Comparison of ENCODE assay signal across 1 cellular context in the genomic region with DNA sequence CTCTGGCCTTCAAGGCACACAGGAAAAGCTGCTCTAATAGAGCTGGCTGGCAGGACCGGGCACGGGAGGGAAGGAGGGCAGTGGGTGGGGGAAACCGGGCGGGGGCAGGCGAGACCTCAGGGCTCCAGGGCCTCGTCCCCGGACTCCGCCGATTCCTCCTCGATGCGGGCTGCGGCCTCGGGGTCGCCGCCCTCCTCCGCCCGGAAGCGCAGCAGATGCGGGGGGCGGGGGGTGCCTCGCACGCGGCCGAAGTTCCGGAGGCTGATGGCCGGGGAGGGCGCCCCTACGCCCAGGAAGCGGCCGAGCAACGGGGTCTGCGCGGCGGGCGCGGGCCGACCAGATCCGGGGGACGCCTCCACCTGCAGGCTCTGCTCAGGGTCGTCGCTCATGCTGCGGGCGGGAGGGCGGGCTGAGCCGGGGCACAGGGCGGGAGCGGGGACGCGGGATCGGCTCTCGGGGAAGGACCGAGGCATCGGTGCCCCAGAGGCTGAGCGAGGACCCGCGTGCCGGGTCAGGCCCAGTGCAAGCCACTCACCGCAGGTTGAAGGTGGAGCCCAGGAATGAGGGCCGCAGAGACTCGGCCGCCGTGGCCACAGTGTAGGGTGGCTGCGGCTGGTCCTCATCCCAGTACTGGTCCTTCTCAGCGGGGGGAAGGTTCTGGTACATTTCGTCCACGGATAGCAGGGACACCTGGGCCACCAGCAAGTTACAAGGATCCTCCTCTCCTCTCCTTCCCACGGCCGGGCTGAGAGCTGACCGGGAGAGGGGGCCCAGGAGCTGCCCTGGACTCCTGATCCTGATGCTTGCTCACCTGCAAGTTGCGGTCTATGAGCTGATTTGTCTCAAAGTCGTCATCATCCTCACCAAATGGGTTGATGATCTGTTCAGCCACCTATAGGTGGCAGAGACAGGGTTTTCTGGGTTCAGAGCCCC.
TF ChIP-seq lines count a peak whose summit lies in the region.

No MANE protein-coding gene starts in this region.

TF ChIP-seq in HepG2, 621 proteins besides CTCF, POLR2A, EP300 and RAD21 (continued from another document and continues in another):
- TF ChIP-seq, protein P1, sequence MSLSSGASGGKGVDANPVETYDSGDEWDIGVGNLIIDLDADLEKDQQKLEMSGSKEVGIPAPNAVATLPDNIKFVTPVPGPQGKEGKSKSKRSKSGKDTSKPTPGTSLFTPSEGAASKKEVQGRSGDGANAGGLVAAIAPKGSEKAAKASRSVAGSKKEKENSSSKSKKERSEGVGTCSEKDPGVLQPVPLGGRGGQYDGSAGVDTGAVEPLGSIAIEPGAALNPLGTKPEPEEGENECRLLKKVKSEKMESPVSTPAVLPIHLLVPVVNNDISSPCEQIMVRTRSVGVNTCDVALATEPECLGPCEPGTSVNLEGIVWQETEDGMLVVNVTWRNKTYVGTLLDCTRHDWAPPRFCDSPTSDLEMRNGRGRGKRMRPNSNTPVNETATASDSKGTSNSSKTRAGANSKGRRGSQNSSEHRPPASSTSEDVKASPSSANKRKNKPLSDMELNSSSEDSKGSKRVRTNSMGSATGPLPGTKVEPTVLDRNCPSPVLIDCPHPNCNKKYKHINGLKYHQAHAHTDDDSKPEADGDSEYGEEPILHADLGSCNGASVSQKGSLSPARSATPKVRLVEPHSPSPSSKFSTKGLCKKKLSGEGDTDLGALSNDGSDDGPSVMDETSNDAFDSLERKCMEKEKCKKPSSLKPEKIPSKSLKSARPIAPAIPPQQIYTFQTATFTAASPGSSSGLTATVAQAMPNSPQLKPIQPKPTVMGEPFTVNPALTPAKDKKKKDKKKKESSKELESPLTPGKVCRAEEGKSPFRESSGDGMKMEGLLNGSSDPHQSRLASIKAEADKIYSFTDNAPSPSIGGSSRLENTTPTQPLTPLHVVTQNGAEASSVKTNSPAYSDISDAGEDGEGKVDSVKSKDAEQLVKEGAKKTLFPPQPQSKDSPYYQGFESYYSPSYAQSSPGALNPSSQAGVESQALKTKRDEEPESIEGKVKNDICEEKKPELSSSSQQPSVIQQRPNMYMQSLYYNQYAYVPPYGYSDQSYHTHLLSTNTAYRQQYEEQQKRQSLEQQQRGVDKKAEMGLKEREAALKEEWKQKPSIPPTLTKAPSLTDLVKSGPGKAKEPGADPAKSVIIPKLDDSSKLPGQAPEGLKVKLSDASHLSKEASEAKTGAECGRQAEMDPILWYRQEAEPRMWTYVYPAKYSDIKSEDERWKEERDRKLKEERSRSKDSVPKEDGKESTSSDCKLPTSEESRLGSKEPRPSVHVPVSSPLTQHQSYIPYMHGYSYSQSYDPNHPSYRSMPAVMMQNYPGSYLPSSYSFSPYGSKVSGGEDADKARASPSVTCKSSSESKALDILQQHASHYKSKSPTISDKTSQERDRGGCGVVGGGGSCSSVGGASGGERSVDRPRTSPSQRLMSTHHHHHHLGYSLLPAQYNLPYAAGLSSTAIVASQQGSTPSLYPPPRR (CRISPR knock-in tag; IDR thresholded peaks at IDR 0.05; ENCODE audit: borderline replicate concordance), result 0 out of 2 replicates have a peak, but pooled peaks have one; percentile 25
- no peak for TF ChIP-seq ZNF44 (CRISPR knock-in tag; IDR thresholded peaks at IDR 0.05)
- TF ChIP-seq, protein P2, sequence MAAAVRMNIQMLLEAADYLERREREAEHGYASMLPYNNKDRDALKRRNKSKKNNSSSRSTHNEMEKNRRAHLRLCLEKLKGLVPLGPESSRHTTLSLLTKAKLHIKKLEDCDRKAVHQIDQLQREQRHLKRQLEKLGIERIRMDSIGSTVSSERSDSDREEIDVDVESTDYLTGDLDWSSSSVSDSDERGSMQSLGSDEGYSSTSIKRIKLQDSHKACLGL (CRISPR knock-in tag; IDR thresholded peaks at IDR 0.05), result peak; percentile 74; the same call in 1 of the 2 replicates
- TF ChIP-seq, protein P3, sequence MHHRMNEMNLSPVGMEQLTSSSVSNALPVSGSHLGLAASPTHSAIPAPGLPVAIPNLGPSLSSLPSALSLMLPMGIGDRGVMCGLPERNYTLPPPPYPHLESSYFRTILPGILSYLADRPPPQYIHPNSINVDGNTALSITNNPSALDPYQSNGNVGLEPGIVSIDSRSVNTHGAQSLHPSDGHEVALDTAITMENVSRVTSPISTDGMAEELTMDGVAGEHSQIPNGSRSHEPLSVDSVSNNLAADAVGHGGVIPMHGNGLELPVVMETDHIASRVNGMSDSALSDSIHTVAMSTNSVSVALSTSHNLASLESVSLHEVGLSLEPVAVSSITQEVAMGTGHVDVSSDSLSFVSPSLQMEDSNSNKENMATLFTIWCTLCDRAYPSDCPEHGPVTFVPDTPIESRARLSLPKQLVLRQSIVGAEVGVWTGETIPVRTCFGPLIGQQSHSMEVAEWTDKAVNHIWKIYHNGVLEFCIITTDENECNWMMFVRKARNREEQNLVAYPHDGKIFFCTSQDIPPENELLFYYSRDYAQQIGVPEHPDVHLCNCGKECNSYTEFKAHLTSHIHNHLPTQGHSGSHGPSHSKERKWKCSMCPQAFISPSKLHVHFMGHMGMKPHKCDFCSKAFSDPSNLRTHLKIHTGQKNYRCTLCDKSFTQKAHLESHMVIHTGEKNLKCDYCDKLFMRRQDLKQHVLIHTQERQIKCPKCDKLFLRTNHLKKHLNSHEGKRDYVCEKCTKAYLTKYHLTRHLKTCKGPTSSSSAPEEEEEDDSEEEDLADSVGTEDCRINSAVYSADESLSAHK (CRISPR knock-in tag; IDR thresholded peaks at IDR 0.05; ENCODE audit: borderline replicate concordance), result no peak
- peak; percentile 76 for TF ChIP-seq ARID2 (CRISPR knock-in tag; IDR thresholded peaks at IDR 0.05; ENCODE audit: borderline replicate concordance)
- 0 out of 2 replicates have a peak, but pooled peaks have one; percentile 9 for TF ChIP-seq ZFP36L2 (CRISPR knock-in tag; IDR thresholded peaks at IDR 0.05)
- TF ChIP-seq, protein P4, sequence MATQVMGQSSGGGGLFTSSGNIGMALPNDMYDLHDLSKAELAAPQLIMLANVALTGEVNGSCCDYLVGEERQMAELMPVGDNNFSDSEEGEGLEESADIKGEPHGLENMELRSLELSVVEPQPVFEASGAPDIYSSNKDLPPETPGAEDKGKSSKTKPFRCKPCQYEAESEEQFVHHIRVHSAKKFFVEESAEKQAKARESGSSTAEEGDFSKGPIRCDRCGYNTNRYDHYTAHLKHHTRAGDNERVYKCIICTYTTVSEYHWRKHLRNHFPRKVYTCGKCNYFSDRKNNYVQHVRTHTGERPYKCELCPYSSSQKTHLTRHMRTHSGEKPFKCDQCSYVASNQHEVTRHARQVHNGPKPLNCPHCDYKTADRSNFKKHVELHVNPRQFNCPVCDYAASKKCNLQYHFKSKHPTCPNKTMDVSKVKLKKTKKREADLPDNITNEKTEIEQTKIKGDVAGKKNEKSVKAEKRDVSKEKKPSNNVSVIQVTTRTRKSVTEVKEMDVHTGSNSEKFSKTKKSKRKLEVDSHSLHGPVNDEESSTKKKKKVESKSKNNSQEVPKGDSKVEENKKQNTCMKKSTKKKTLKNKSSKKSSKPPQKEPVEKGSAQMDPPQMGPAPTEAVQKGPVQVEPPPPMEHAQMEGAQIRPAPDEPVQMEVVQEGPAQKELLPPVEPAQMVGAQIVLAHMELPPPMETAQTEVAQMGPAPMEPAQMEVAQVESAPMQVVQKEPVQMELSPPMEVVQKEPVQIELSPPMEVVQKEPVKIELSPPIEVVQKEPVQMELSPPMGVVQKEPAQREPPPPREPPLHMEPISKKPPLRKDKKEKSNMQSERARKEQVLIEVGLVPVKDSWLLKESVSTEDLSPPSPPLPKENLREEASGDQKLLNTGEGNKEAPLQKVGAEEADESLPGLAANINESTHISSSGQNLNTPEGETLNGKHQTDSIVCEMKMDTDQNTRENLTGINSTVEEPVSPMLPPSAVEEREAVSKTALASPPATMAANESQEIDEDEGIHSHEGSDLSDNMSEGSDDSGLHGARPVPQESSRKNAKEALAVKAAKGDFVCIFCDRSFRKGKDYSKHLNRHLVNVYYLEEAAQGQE (IDR thresholded peaks at IDR 0.05; ENCODE audit: borderline replicate concordance in 1 of 2, low read depth in 1 of 2, low read length in 2 of 2), result no peak
- TF ChIP-seq, protein P5, sequence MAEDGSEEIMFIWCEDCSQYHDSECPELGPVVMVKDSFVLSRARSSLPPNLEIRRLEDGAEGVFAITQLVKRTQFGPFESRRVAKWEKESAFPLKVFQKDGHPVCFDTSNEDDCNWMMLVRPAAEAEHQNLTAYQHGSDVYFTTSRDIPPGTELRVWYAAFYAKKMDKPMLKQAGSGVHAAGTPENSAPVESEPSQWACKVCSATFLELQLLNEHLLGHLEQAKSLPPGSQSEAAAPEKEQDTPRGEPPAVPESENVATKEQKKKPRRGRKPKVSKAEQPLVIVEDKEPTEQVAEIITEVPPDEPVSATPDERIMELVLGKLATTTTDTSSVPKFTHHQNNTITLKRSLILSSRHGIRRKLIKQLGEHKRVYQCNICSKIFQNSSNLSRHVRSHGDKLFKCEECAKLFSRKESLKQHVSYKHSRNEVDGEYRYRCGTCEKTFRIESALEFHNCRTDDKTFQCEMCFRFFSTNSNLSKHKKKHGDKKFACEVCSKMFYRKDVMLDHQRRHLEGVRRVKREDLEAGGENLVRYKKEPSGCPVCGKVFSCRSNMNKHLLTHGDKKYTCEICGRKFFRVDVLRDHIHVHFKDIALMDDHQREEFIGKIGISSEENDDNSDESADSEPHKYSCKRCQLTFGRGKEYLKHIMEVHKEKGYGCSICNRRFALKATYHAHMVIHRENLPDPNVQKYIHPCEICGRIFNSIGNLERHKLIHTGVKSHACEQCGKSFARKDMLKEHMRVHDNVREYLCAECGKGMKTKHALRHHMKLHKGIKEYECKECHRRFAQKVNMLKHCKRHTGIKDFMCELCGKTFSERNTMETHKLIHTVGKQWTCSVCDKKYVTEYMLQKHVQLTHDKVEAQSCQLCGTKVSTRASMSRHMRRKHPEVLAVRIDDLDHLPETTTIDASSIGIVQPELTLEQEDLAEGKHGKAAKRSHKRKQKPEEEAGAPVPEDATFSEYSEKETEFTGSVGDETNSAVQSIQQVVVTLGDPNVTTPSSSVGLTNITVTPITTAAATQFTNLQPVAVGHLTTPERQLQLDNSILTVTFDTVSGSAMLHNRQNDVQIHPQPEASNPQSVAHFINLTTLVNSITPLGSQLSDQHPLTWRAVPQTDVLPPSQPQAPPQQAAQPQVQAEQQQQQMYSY (CRISPR knock-in tag; IDR thresholded peaks at IDR 0.05), result peak; percentile 32; the same call in 1 of the 2 replicates
- TF ChIP-seq, protein P6, sequence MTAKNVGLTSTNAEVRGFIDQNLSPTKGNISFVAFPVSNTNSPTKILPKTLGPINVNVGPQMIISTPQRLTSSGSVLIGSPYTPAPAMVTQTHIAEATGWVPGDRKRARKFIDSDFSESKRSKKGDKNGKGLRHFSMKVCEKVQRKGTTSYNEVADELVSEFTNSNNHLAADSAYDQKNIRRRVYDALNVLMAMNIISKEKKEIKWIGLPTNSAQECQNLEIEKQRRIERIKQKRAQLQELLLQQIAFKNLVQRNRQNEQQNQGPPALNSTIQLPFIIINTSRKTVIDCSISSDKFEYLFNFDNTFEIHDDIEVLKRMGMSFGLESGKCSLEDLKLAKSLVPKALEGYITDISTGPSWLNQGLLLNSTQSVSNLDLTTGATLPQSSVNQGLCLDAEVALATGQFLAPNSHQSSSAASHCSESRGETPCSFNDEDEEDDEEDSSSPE (CRISPR knock-in tag; IDR thresholded peaks at IDR 0.05), result peak; percentile 64
- 0 out of 2 replicates have a peak, but pooled peaks have one; percentile 34 for TF ChIP-seq ZNF607 (CRISPR knock-in tag; IDR thresholded peaks at IDR 0.05; ENCODE audit: borderline replicate concordance)
- no peak for TF ChIP-seq U2AF2 (IDR thresholded peaks at IDR 0.05; ENCODE audit: low read depth, low read length)
- peak; percentile 72 for TF ChIP-seq POLR2G (IDR thresholded peaks at IDR 0.05; ENCODE audit: low read depth, low read length)
- peak; percentile 51; the same call in 1 of the 2 replicates for TF ChIP-seq TMF1 (CRISPR knock-in tag; IDR thresholded peaks at IDR 0.05; ENCODE audit: low read depth)
- TF ChIP-seq, protein P7, sequence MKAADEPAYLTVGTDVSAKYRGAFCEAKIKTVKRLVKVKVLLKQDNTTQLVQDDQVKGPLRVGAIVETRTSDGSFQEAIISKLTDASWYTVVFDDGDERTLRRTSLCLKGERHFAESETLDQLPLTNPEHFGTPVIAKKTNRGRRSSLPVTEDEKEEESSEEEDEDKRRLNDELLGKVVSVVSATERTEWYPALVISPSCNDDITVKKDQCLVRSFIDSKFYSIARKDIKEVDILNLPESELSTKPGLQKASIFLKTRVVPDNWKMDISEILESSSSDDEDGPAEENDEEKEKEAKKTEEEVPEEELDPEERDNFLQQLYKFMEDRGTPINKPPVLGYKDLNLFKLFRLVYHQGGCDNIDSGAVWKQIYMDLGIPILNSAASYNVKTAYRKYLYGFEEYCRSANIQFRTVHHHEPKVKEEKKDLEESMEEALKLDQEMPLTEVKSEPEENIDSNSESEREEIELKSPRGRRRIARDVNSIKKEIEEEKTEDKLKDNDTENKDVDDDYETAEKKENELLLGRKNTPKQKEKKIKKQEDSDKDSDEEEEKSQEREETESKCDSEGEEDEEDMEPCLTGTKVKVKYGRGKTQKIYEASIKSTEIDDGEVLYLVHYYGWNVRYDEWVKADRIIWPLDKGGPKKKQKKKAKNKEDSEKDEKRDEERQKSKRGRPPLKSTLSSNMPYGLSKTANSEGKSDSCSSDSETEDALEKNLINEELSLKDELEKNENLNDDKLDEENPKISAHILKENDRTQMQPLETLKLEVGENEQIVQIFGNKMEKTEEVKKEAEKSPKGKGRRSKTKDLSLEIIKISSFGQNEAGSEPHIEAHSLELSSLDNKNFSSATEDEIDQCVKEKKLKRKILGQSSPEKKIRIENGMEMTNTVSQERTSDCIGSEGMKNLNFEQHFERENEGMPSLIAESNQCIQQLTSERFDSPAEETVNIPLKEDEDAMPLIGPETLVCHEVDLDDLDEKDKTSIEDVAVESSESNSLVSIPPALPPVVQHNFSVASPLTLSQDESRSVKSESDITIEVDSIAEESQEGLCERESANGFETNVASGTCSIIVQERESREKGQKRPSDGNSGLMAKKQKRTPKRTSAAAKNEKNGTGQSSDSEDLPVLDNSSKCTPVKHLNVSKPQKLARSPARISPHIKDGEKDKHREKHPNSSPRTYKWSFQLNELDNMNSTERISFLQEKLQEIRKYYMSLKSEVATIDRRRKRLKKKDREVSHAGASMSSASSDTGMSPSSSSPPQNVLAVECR (CRISPR knock-in tag; IDR thresholded peaks at IDR 0.05; ENCODE audit: borderline replicate concordance), result peak; percentile 75
- TF ChIP-seq ZNF331 (CRISPR knock-in tag; IDR thresholded peaks at IDR 0.05), result 0 out of 2 replicates have a peak, but pooled peaks have one; percentile 63
- no peak for TF ChIP-seq DR1 (CRISPR knock-in tag; IDR thresholded peaks at IDR 0.05)
- no peak for TF ChIP-seq ZNF24 (IDR thresholded peaks at IDR 0.05)
- TF ChIP-seq HNRNPK (IDR thresholded peaks at IDR 0.05; ENCODE audit: low read depth, low read length, poor library complexity, severe bottlenecking), result peak; percentile 85
- TF ChIP-seq RBM39 (IDR thresholded peaks at IDR 0.05; ENCODE audit: low read depth, low read length, poor library complexity, severe bottlenecking), result no peak
- TF ChIP-seq TEAD2 (CRISPR knock-in tag; IDR thresholded peaks at IDR 0.05), result 0 out of 2 replicates have a peak, but pooled peaks have one; percentile 39
- TF ChIP-seq ZNF766 (CRISPR knock-in tag; IDR thresholded peaks at IDR 0.05; ENCODE audit: borderline replicate concordance), result peak; percentile 39; the same call in 1 of the 2 replicates
- peak; percentile 68 for TF ChIP-seq MEIS2 (CRISPR knock-in tag; IDR thresholded peaks at IDR 0.05)
- TF ChIP-seq, protein P8, sequence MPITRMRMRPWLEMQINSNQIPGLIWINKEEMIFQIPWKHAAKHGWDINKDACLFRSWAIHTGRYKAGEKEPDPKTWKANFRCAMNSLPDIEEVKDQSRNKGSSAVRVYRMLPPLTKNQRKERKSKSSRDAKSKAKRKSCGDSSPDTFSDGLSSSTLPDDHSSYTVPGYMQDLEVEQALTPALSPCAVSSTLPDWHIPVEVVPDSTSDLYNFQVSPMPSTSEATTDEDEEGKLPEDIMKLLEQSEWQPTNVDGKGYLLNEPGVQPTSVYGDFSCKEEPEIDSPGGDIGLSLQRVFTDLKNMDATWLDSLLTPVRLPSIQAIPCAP (CRISPR knock-in tag; IDR thresholded peaks at IDR 0.05; ENCODE audit: low read depth), result no peak
- TF ChIP-seq ZSCAN9 (CRISPR knock-in tag; IDR thresholded peaks at IDR 0.05; ENCODE audit: borderline replicate concordance), result 0 out of 2 replicates have a peak, but pooled peaks have one; percentile 36
